In genomic region chr16:12079411-12079965, GRCh38 we compare ENCODE assay signal across 15 cellular contexts.
DNase-seq lines count a peak whose midpoint lies in the region; ATAC-seq and TF ChIP-seq lines count a peak whose summit lies in the region.
"Had no signal": no experiment of that assay in that cellular context is flagged by ENCODE, and none has a peak within 500 bp of the region (broad histone marks: within the 10 kb centered on the region; RNA-seq: fewer than 3 reads in every experiment).

No MANE protein-coding gene starts in this region.

- H3K4me3 ChIP-seq in CD4-positive, alpha-beta memory T cell (ENCODE audit: low read length in 2 of 2): peak overlapping the region; percentile 2 to 6
- H3K4me3 ChIP-seq in MG63: no peak overlapping the region
- H3K4me3 ChIP-seq: sigmoid colon, SJCRH30 had no signal

- no peaks in the 10 kb centered on the region for H3K27me3 Mint-ChIP-seq in CD4-positive, alpha-beta memory T cell
- H3K27me3 Mint-ChIP-seq in IgD-negative memory B cell (no peaks in the 10 kb centered on the region), natural killer cell (ENCODE audit: low read depth in 2 of 2) (no peaks in the 10 kb centered on the region)
- no peaks in the 10 kb centered on the region for H3K27me3 Mint-ChIP-seq in activated naive CD8-positive, alpha-beta T cell treated with anti-CD3 and anti-CD28 coated beads for 36 hours

- H3K27ac Mint-ChIP-seq in CD4-positive, alpha-beta memory T cell: peak overlapping the region; percentile 91 to 99 (median 97)
- H3K27ac Mint-ChIP-seq in IgD-negative memory B cell (peak overlapping the region; percentile 57 to 91 (median 87)), natural killer cell (peak overlapping the region; percentile 92 to 95)
- H3K27ac Mint-ChIP-seq in activated naive CD8-positive, alpha-beta T cell treated with anti-CD3 and anti-CD28 coated beads for 36 hours: peak overlapping the region; percentile 97
- H3K27ac Mint-ChIP-seq: HFFc6, nephron had no signal

- peaks cover 51 to 89% (median 67%) of the 10 kb centered on the region in 4 donors for H3K4me1 Mint-ChIP-seq in CD4-positive, alpha-beta memory T cell
- peaks cover 29 to 36% (median 30%) of the 10 kb centered on the region in 3 donors for H3K4me1 Mint-ChIP-seq in IgD-negative memory B cell
- H3K4me1 Mint-ChIP-seq in activated naive CD8-positive, alpha-beta T cell treated with anti-CD3 and anti-CD28 coated beads for 36 hours: peaks cover 65% of the 10 kb centered on the region
- peaks cover 28 to 66% of the 10 kb centered on the region in 2 donors for H3K4me1 Mint-ChIP-seq in natural killer cell
- H3K4me1 Mint-ChIP-seq: nephron had no signal

- peak overlapping the region; percentile 71 to 91 (median 84) for H3K4me3 Mint-ChIP-seq in CD4-positive, alpha-beta memory T cell
- H3K4me3 Mint-ChIP-seq in IgD-negative memory B cell (peak overlapping the region in 3 of 4 donors; percentile 13 to 78 (median 24)), natural killer cell (peak overlapping the region; percentile 83)
- H3K4me3 Mint-ChIP-seq in activated naive CD8-positive, alpha-beta T cell treated with anti-CD3 and anti-CD28 coated beads for 36 hours: peak overlapping the region; percentile 79
- H3K4me3 Mint-ChIP-seq: HFFc6, nephron had no signal

- peaks cover 71% of the 10 kb centered on the region for H3K4me1 ChIP-seq in CD4-positive, alpha-beta memory T cell (ENCODE audit: insufficient read depth, low read length)
- H3K4me1 ChIP-seq: sigmoid colon, SJCRH30 had no signal

- peak overlapping the region; percentile 58 for H3K27ac ChIP-seq in CD4-positive, alpha-beta memory T cell (ENCODE audit: low read depth, low read length)
- H3K27ac ChIP-seq: sigmoid colon, SJCRH30 had no signal

- CTCF ChIA-PET in CD4-positive, alpha-beta memory T cell (lab: Charles Lee; ENCODE audit: partially characterized antibody): interaction anchor here (1.1 to 9.0 kb wide), 7 partner anchors 10 to 739 kb away, joined by 3 to 131 read pairs (median 5); no protein-coding TSS in a partner anchor

- DNase-seq in CD4-positive, alpha-beta memory T cell: peak in 4 of 5 donors; percentile 17 to 49 (median 43)
- DNase-seq in activated naive CD8-positive, alpha-beta T cell treated with anti-CD3 and anti-CD28 coated beads for 36 hours: no peak
- DNase-seq in natural killer cell: no peak
- no peak for DNase-seq in Right ventricle myocardium inferior (ENCODE audit: missing footprints)
- DNase-seq in MG63: no peak
- no peak for DNase-seq in D341Med (ENCODE audit: low spot score)
- DNase-seq: activated gamma-delta T cell, glutamatergic neuron, HFFc6, kidney, NCI-H2107, SJCRH30 had no signal

- no peaks in the 10 kb centered on the region for H3K27me3 ChIP-seq in CD4-positive, alpha-beta memory T cell (ENCODE audit: insufficient read depth, low read length)
- no peaks in the 10 kb centered on the region for H3K27me3 ChIP-seq in MG63
- H3K27me3 ChIP-seq: sigmoid colon, SJCRH30 had no signal

- POLR2A ChIA-PET in CD4-positive, alpha-beta memory T cell (lab: Charles Lee; ENCODE audit: partially characterized antibody): interaction anchor here (0.5 to 3.4 kb wide), 11 partner anchors 10 to 724 kb away, joined by 3 to 16 read pairs (median 5); partner anchors contain the start of genes CPPED1, GSPT1, SNX29 and TXNDC11

- no peaks in the 10 kb centered on the region for H3K36me3 ChIP-seq in CD4-positive, alpha-beta memory T cell (ENCODE audit: insufficient read depth, low read length)
- H3K36me3 ChIP-seq in MG63: peaks cover 9% of the 10 kb centered on the region
- H3K36me3 ChIP-seq: SJCRH30 had no signal

- intact Hi-C loops in CD4-positive, alpha-beta memory T cell (cut with micrococcal nuclease): no loop called here
- intact Hi-C loops in natural killer cell (cut with micrococcal nuclease): no loop called here
- intact Hi-C loops in Right ventricle myocardium inferior (cut with DNase I): no loop called here

- peaks cover 13 to 23% of the 10 kb centered on the region in 2 donors for H3K36me3 Mint-ChIP-seq in CD4-positive, alpha-beta memory T cell
- H3K36me3 Mint-ChIP-seq in IgD-negative memory B cell (peaks cover 6% of the 10 kb centered on the region), natural killer cell (no peaks in the 10 kb centered on the region)
- peaks cover 30% of the 10 kb centered on the region for H3K36me3 Mint-ChIP-seq in activated naive CD8-positive, alpha-beta T cell treated with anti-CD3 and anti-CD28 coated beads for 36 hours

- H3K9me3 Mint-ChIP-seq in CD4-positive, alpha-beta memory T cell: peaks cover 2 to 18% (median 10%) of the 10 kb centered on the region in 8 donors
- H3K9me3 Mint-ChIP-seq in IgD-negative memory B cell (no peaks in the 10 kb centered on the region), natural killer cell (no peaks in the 10 kb centered on the region)
- peaks cover 5% of the 10 kb centered on the region for H3K9me3 Mint-ChIP-seq in activated naive CD8-positive, alpha-beta T cell treated with anti-CD3 and anti-CD28 coated beads for 36 hours
- H3K9me3 Mint-ChIP-seq: HFFc6 had no signal

- TF ChIP-seq CTCF in natural killer cell (IDR thresholded peaks at IDR 0.05): no peak

- no peaks in the 10 kb centered on the region for H3K9me3 ChIP-seq in CD4-positive, alpha-beta memory T cell (ENCODE audit: control insufficient read depth in 1 of 2, low read length in 2 of 2)
- no peaks in the 10 kb centered on the region for H3K9me3 ChIP-seq in MG63
- H3K9me3 ChIP-seq: sigmoid colon, SJCRH30 had no signal

- ATAC-seq in natural killer cell (peak in 2 of 3 donors; percentile 30), Right ventricle myocardium inferior (no peak)

Comparison
In these comparisons a context has a peak if more than half of its experiments do, and no peak if none do; other contexts are left out.
1. DNase-seq: peak in CD4-positive, alpha-beta memory T cell (4 of 5); none in activated naive CD8-positive, alpha-beta T cell treated with anti-CD3 and anti-CD28 coated beads for 36 hours (single experiment), natural killer cell (single experiment), Right ventricle myocardium inferior (single experiment), MG63 (single experiment) and D341Med (single experiment).
2. H3K4me3 Mint-ChIP-seq: peak in every context shown above with its lines; median percentile 84 in CD4-positive, alpha-beta memory T cell; 83 in natural killer cell; 79 in activated naive CD8-positive, alpha-beta T cell treated with anti-CD3 and anti-CD28 coated beads for 36 hours; 24 in IgD-negative memory B cell.
3. Peak in every context shown above with its lines, with median percentiles within 50 percentile points of each other: H3K27ac Mint-ChIP-seq.